In the genomic region with DNA sequence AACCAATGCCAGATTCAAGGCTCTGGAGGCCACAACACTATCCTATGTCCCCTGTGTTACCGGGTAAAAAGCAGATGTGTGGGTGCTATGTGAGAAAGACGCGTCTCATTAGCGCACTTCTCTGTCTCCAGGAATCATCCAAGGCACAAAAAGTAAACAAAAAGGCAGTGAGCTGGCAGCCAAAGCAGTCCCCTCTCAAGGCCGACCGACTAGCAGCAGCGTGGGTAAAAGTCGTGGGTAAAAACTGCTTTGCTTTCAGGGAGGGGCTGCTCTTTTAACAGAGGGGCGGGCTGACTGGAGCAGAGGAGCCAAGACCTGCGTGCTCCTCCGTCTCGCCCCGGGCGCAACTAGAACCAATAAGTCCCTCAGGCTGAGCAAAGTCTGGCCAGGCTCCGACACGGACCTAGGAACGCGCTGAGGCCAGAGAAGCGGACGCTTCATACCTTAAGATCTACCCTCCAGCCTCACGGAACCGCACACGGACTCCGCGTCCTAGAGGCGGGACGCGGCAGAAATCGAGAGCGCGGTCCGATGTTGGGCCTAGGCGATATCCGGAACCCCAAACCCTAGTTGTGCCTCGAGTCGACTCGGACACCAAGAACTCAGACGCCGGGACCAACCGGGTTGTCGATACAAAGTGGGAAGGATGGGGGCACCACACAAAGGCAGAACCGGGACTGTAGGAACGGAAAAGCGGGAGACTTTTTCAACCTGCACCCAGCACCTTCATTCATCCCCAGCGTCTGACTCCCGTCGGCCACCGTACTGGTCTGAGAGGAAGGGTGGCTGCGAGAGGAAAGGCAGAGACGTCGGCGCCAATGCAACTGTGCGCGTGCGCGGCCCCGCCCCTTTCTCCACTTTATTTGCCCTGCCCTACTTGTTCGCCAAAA, we compare ENCODE assay signal across 8 cellular contexts. TPM values are rescaled to one million over a fixed set of nuclear protein-coding genes. Genes with fewer than 3 reads are reported as not detected.
DNase-seq lines count a peak whose midpoint lies in the region; ATAC-seq and TF ChIP-seq lines count a peak whose summit lies in the region.

A gene with protein sequence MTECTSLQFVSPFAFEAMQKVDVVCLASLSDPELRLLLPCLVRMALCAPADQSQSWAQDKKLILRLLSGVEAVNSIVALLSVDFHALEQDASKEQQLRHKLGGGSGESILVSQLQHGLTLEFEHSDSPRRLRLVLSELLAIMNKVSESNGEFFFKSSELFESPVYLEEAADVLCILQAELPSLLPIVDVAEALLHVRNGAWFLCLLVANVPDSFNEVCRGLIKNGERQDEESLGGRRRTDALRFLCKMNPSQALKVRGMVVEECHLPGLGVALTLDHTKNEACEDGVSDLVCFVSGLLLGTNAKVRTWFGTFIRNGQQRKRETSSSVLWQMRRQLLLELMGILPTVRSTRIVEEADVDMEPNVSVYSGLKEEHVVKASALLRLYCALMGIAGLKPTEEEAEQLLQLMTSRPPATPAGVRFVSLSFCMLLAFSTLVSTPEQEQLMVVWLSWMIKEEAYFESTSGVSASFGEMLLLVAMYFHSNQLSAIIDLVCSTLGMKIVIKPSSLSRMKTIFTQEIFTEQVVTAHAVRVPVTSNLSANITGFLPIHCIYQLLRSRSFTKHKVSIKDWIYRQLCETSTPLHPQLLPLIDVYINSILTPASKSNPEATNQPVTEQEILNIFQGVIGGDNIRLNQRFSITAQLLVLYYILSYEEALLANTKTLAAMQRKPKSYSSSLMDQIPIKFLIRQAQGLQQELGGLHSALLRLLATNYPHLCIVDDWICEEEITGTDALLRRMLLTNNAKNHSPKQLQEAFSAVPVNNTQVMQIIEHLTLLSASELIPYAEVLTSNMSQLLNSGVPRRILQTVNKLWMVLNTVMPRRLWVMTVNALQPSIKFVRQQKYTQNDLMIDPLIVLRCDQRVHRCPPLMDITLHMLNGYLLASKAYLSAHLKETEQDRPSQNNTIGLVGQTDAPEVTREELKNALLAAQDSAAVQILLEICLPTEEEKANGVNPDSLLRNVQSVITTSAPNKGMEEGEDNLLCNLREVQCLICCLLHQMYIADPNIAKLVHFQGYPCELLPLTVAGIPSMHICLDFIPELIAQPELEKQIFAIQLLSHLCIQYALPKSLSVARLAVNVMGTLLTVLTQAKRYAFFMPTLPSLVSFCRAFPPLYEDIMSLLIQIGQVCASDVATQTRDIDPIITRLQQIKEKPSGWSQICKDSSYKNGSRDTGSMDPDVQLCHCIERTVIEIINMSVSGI (minus strand): TSS at position 772 of the 890 bp plus-strand sequence. CDS start 1,338 bp downstream, outside the sequence.

- H3K36me3 Mint-ChIP-seq in Caco-2 (ENCODE audit: insufficient read depth, unreplicated experiment) = peaks cover 29% of the 10 kb centered on the region

- peak within 1 kb of the TSS; percentile 96 for H3K14ac ChIP-seq in IMR-90 (replicated peaks; ENCODE audit: low read depth, low read length)

- H2BK15ac ChIP-seq in IMR-90 (ENCODE audit: low read depth, low read length) = peak within 1 kb of the TSS; percentile 17; the same call in 1 of the 3 replicates

- H3K36me3 ChIP-seq in Caco-2 (ENCODE audit: control insufficient read depth, insufficient read depth, low read length) (no peaks in the 10 kb centered on the region), IMR-90 (ENCODE audit: control insufficient read depth, insufficient read depth, low read length) (peaks cover 2% of the 10 kb centered on the region), OCI-LY7 (ENCODE audit: insufficient read depth, low read length) (peaks cover 26% of the 10 kb centered on the region)

- H3K4me3 ChIP-seq in Caco-2 (ENCODE audit: low read depth, low read length) (peak within 1 kb of the TSS; percentile 67), IMR-90 (ENCODE audit: insufficient read depth, low read depth, low read length) (peak within 1 kb of the TSS; percentile 71), OCI-LY7 (ENCODE audit: low read depth, low read length, poor library complexity, severe bottlenecking) (peak within 1 kb of the TSS; percentile 75), epithelial cell of proximal tubule (ENCODE audit: low read depth, low read length) (peak within 1 kb of the TSS; percentile 70)

- H3K4ac ChIP-seq in IMR-90 (ENCODE audit: low read depth, low read length) = peak within 1 kb of the TSS; percentile 94

- peak; percentile 95 to 97 for DNase-seq in Caco-2
- DNase-seq in IMR-90 = peak; percentile 94
- peak; percentile 93 for DNase-seq in OCI-LY7 (ENCODE audit: low spot score)
- peak; percentile 97 for DNase-seq in activated T-cell treated with anti-CD3 and anti-CD28 coated beads for 1 hour (ENCODE audit: low read depth)
- DNase-seq in epithelial cell of proximal tubule (ENCODE audit: low read depth) = peak; percentile 53
- peak; percentile 97 for DNase-seq in mucosa of gallbladder (ENCODE audit: low spot score)
- peak; percentile 93 for DNase-seq in stimulated activated CD8-positive, alpha-beta memory T cell treated with anti-CD3 and anti-CD28 coated beads, Interleukin-4, amount 100 ng/mL, for 24 hours (ENCODE audit: low read depth)

- H3K9me2 ChIP-seq in OCI-LY7 (ENCODE audit: insufficient read depth, low read length) = no peaks in the 10 kb centered on the region

- H3K23ac ChIP-seq in IMR-90 (ENCODE audit: low read depth, low read length) = peak within 1 kb of the TSS; percentile 94

- TF ChIP-seq RAD21 in IMR-90 (IDR thresholded peaks at IDR 0.05; ENCODE audit: low read length) = no peak

- TF ChIP-seq CTCF in Caco-2 (IDR thresholded peaks at IDR 0.05; ENCODE audit: insufficient read depth in 1 of 2, low read depth in 1 of 2, low read length in 1 of 2, severe bottlenecking in 1 of 2, unreplicated experiment in 1 of 2) (no peak), IMR-90 (conservative IDR thresholded peaks at IDR 0.05; ENCODE audit: low read depth, low read length) (no peak), OCI-LY7 (conservative IDR thresholded peaks at IDR 0.05; ENCODE audit: low read length) (0 out of 2 replicates have a peak, but pooled peaks have one; percentile 16), epithelial cell of proximal tubule (conservative IDR thresholded peaks at IDR 0.05; ENCODE audit: low read depth, low read length) (no peak)

- CTCF ChIA-PET in Caco-2 (lab: Charles Lee) = no interaction called here
- CTCF ChIA-PET in IMR-90 (lab: Yijun Ruan, JAX) = interaction anchor here (0.6 kb wide), 1 partner anchor 568 kb away, joined by 3 read pairs; no protein-coding TSS in a partner anchor
- CTCF ChIA-PET in OCI-LY7 (lab: Charles Lee; ENCODE audit: unreplicated experiment) = no interaction called here

- peak within 1 kb of the TSS; percentile 94 for H2AK9ac ChIP-seq in IMR-90 (replicated peaks; ENCODE audit: low read depth, low read length, poor library complexity)

- no peaks in the 10 kb centered on the region for H3K4me1 Mint-ChIP-seq in Caco-2 (ENCODE audit: low read depth, unreplicated experiment)

- in situ Hi-C loops in IMR-90 (cut with MboI; ENCODE audit: low sequenced_read_pairs) = no loop called here

- TSS peak; percentile 86 for BruUV-seq in Caco-2 (replicated peaks; lab: Mats Ljungman, UMichigan)
- BruUV-seq in IMR-90 (replicated peaks; lab: Mats Ljungman, UMichigan) = TSS peak; percentile 74
- BruUV-seq in OCI-LY7 (replicated peaks; lab: Mats Ljungman, UMichigan) = TSS peak; percentile 91

- peak within 1 kb of the TSS; percentile 97 for H3K4me3 Mint-ChIP-seq in Caco-2 (ENCODE audit: unreplicated experiment)

- H4K20me1 ChIP-seq in IMR-90 (ENCODE audit: insufficient read depth, low read length) (no peaks in the 10 kb centered on the region), OCI-LY7 (ENCODE audit: insufficient read depth, low read length) (no peaks in the 10 kb centered on the region)

- dilution Hi-C loops in IMR-90 (cut with HindIII; ENCODE audit: low sequenced_read_pairs, unreplicated experiment) = no loop called here

- H3K4me2 ChIP-seq in IMR-90 (ENCODE audit: low read depth, low read length) (peak within 1 kb of the TSS; percentile 100), OCI-LY7 (ENCODE audit: low read length) (peak within 1 kb of the TSS; percentile 92)

- H4K91ac ChIP-seq in IMR-90 (ENCODE audit: insufficient read depth, low read depth, low read length) = peak within 1 kb of the TSS; percentile 83

- H3K9me1 ChIP-seq in IMR-90 (ENCODE audit: insufficient read depth, low read length) = peaks cover 6% of the 10 kb centered on the region

- H3K9me3 Mint-ChIP-seq in Caco-2 (ENCODE audit: unreplicated experiment) = no peaks in the 10 kb centered on the region

- ATAC-seq in GM21528 (IDR thresholded peaks at IDR 0.05; ENCODE audit: low FRiP score, unreplicated experiment) = peak; percentile 77
- peak; percentile 90 for ATAC-seq in IMR-90 (ENCODE audit: low read depth)

- peak within 1 kb of the TSS; percentile 82 to 100 for H4K8ac ChIP-seq in IMR-90 (ENCODE audit: low read depth in 2 of 2, low read length in 2 of 2)

- peak within 1 kb of the TSS; percentile 94 for H3K27ac Mint-ChIP-seq in Caco-2 (ENCODE audit: unreplicated experiment)

- H3K27ac ChIP-seq in IMR-90 (ENCODE audit: insufficient read depth, low read length) (peak within 1 kb of the TSS; percentile 83), OCI-LY7 (ENCODE audit: low read depth, low read length, poor library complexity, severe bottlenecking) (peak within 1 kb of the TSS; percentile 61)

- peak within 1 kb of the TSS; percentile 52 for H2BK120ac ChIP-seq in IMR-90 (ENCODE audit: low read depth, low read length)

- peak within 1 kb of the TSS; percentile 94 for H3K56ac ChIP-seq in IMR-90 (ENCODE audit: extremely low read depth, insufficient read depth, low read length)

- H3K27me3 Mint-ChIP-seq in Caco-2 (ENCODE audit: insufficient read depth, unreplicated experiment) = no peaks in the 10 kb centered on the region

- H2BK5ac ChIP-seq in IMR-90 (ENCODE audit: low read depth, low read length, poor library complexity, severe bottlenecking) = peak within 1 kb of the TSS; percentile 82

- peaks cover 10 to 32% of the 10 kb centered on the region in 2 experiments for H3K79me1 ChIP-seq in IMR-90 (ENCODE audit: low read depth in 1 of 2, low read length in 2 of 2)

- H2BK20ac ChIP-seq in IMR-90 (ENCODE audit: low read depth, low read length) = peak within 1 kb of the TSS; percentile 22; the same call in 1 of the 2 replicates

- intact Hi-C loops in Caco-2 (cut with micrococcal nuclease; ENCODE audit: unreplicated experiment) = loop anchor here (5.0 to 10.0 kb wide), 3 partner anchors 65 to 290 kb away; a partner anchor contains a TSS
- intact Hi-C loops in IMR-90 (cut with micrococcal nuclease) = no loop called here
- intact Hi-C loops in OCI-LY7 (cut with micrococcal nuclease; ENCODE audit: unreplicated experiment) = loop anchor here (1.0 to 2.0 kb wide), 2 partner anchors 64 to 137 kb away; a partner anchor contains a TSS

- peak within 1 kb of the TSS; percentile 91 for H3K9ac ChIP-seq in IMR-90 (ENCODE audit: low read depth, low read length)

- peak within 1 kb of the TSS; percentile 99 for H2AFZ ChIP-seq in IMR-90 (replicated peaks; ENCODE audit: low read length, poor library complexity)
- H2AFZ ChIP-seq in OCI-LY7 (ENCODE audit: low read length) = peak within 1 kb of the TSS; percentile 100

- WGBS in IMR-90 (ENCODE audit: extremely low coverage in 2 of 2, insufficient read length in 1 of 2), 2 experiments = 0% methylated on average over 21 of the region's 58 CpGs; no CpG with 5 or more reads in 1 of the 2 experiments

- peak within 1 kb of the TSS; percentile 50 for H2AK5ac ChIP-seq in IMR-90 (ENCODE audit: low read depth, low read length)

- H3K4me1 ChIP-seq in Caco-2 (no peaks in the 10 kb centered on the region), IMR-90 (ENCODE audit: control insufficient read depth, insufficient read depth, low read length) (peaks cover 3% of the 10 kb centered on the region), OCI-LY7 (ENCODE audit: insufficient read depth, low read length, poor library complexity, severe bottlenecking) (peaks cover 20% of the 10 kb centered on the region)

- peak within 1 kb of the TSS; percentile 92 for H4K5ac ChIP-seq in IMR-90 (ENCODE audit: low read depth, low read length)

- H3K18ac ChIP-seq in IMR-90 (ENCODE audit: low read depth, low read length) = peak within 1 kb of the TSS; percentile 34

- H3K9me3 ChIP-seq in Caco-2 = no peaks in the 10 kb centered on the region
- no peaks in the 10 kb centered on the region for H3K9me3 ChIP-seq in IMR-90 (ENCODE audit: control insufficient read depth, insufficient read depth, low read length)
- no peaks in the 10 kb centered on the region for H3K9me3 ChIP-seq in OCI-LY7 (ENCODE audit: low read length)

- POLR2A ChIA-PET in Caco-2 (lab: Charles Lee) (interaction anchor here (0.7 kb wide), 1 partner anchor 11 kb away, joined by 3 read pairs; no protein-coding TSS in a partner anchor), IMR-90 (lab: Charles Lee; ENCODE audit: unreplicated experiment) (no interaction called here), OCI-LY7 (lab: Charles Lee) (interaction anchor here (0.6 to 0.7 kb wide), 3 partner anchors 12 to 152 kb away, joined by 3 to 5 read pairs (median 3); no protein-coding TSS in a partner anchor)

- H3K27me3 ChIP-seq in Caco-2 (replicated peaks; ENCODE audit: control insufficient read depth, insufficient read depth, low read length) (no peaks in the 10 kb centered on the region), IMR-90 (ENCODE audit: control insufficient read depth, insufficient read depth, low read length) (no peaks in the 10 kb centered on the region)

- H3K79me2 ChIP-seq in OCI-LY7 (ENCODE audit: insufficient read depth, low read depth, low read length) = peaks cover 14% of the 10 kb centered on the region; the same call in 1 of the 2 replicates

- TF ChIP-seq POLR2A in IMR-90 (IDR thresholded peaks at IDR 0.05; ENCODE audit: low read depth, low read length) = peak; percentile 85

RNA-seq across cellular contexts. Expression of the gene that starts here (rescaled TPM):
- total RNA-seq in Caco-2 (2022) = 20.1 and 20.8 TPM in 2 replicates
- total RNA-seq in IMR-90 (2012; rRNA removed) = 17.4 and 19.4 TPM in 2 replicates
- 2.7 and 4.0 TPM in 2 replicates for polyA plus RNA-seq in IMR-90 (2012; rRNA removed)
- 0.81 and 1.4 TPM in 2 replicates for polyA plus RNA-seq in IMR-90 (2012; cell fraction: cytosol; rRNA removed)
- 1.8 and 8.2 TPM in 2 replicates for polyA plus RNA-seq in IMR-90 (2012; cell fraction: nucleus; rRNA removed; ENCODE audit: low replicate concordance)
- 15.8 and 17.9 TPM in 2 replicates for total RNA-seq in OCI-LY7 (2014; rRNA removed; shearing (Covaris generic))
- total RNA-seq in OCI-LY7 (2022) = 26.9 and 27.9 TPM in 2 replicates
- 10.0 and 10.3 TPM in 2 replicates for total RNA-seq in epithelial cell of proximal tubule
- total RNA-seq in mucosa of gallbladder = 11.3 TPM

Comparison
In these comparisons a context has a peak if more than half of its experiments do, and no peak if none do; other contexts are left out.
1. Peak in every context shown above with its lines: DNase-seq, ATAC-seq, H3K4me3 ChIP-seq and H3K27ac ChIP-seq.